Comparison of ENCODE assay signal across 25 cellular contexts in the genomic region with DNA sequence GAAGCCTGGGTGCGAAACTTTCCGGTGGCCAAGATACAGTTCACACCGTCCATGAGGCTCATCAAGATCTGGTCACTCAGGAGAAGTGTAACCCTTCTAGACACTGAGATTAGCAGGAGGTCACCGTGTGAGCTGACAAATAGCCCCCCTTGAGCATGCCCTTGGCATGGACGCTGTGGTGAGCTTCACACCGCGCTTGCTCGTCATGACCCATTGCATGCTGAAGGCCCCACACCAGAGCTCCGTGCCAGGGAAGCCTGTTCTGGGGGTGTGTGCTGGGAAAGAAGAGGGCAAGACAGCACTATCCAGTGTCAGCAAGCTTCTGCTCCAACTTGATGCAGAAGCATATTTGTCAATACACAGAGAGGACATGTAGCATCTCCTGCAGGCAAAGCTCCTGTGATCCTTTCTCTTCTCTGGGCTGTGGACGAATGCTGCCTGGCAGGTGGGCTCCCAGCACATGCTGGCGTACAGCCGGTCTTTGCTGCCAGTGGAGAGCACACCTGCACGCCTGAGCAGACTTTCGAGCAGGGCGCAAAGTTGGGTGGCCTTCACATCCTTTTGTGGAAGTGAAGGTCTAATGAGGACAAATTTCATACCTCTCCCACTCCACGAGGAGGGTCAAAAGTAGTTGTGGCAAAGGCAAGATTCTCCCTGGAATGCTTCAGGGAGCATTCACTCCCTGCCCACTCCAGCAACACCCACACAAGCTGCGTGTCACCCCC.
DNase-seq lines count a peak whose midpoint lies in the region; ATAC-seq and TF ChIP-seq lines count a peak whose summit lies in the region.
"Had no signal": no experiment of that assay in that cellular context is flagged by ENCODE, and none has a peak within 500 bp of the region (broad histone marks: within the 10 kb centered on the region; RNA-seq: fewer than 3 reads in every experiment).

No MANE protein-coding gene starts in this region.

- no peak overlapping the region for H3K27ac Mint-ChIP-seq in activated CD4-positive, alpha-beta memory T cell treated with anti-CD3 and anti-CD28 coated beads, Interleukin-2, amount 10 ng/mL, durations not matched to agents 7 days and 5 days
- H3K27ac Mint-ChIP-seq in activated CD4-positive, alpha-beta memory T cell treated with anti-CD3 and anti-CD28 coated beads for 36 hours = no peak overlapping the region
- H3K27ac Mint-ChIP-seq in osteocyte (ENCODE audit: unreplicated experiment) (no peak overlapping the region), MCF 10A (ENCODE audit: low read depth, unreplicated experiment) (no peak overlapping the region)
- H3K27ac Mint-ChIP-seq: CD14-positive monocyte had no signal

- BruUV-seq in MCF 10A (replicated peaks; lab: Mats Ljungman, UMichigan) = no TSS peak

- no peak for TF ChIP-seq CTCF in osteocyte (IDR thresholded peaks at IDR 0.05)
- TF ChIP-seq CTCF in MCF 10A (IDR thresholded peaks at IDR 0.05; ENCODE audit: unreplicated experiment) = no peak

- no peaks in the 10 kb centered on the region for H3K27me3 ChIP-seq in aorta (ENCODE audit: control insufficient read depth in 1 of 2, insufficient read depth in 2 of 2, low read length in 1 of 2)

- no peaks in the 10 kb centered on the region for H3K9me3 Mint-ChIP-seq in activated CD4-positive, alpha-beta memory T cell treated with anti-CD3 and anti-CD28 coated beads, Interleukin-2, amount 10 ng/mL, durations not matched to agents 7 days and 5 days
- H3K9me3 Mint-ChIP-seq in activated CD4-positive, alpha-beta memory T cell treated with anti-CD3 and anti-CD28 coated beads for 36 hours = no peaks in the 10 kb centered on the region
- H3K9me3 Mint-ChIP-seq in osteocyte (ENCODE audit: unreplicated experiment) = no peaks in the 10 kb centered on the region
- H3K9me3 Mint-ChIP-seq in MCF 10A (ENCODE audit: unreplicated experiment) = no peaks in the 10 kb centered on the region
- H3K9me3 Mint-ChIP-seq: CD14-positive monocyte; CD8-positive, alpha-beta memory T cell had no signal

- peaks cover 2 to 15% of the 10 kb centered on the region in 2 donors for H3K36me3 ChIP-seq in aorta (ENCODE audit: control insufficient read depth in 1 of 2, insufficient read depth in 2 of 2, low read length in 1 of 2)
- H3K36me3 ChIP-seq: BE2C had no signal

- intact Hi-C loops in activated CD4-positive, alpha-beta memory T cell treated with anti-CD3 and anti-CD28 coated beads for 36 hours (cut with micrococcal nuclease) = no loop called here
- intact Hi-C loops in aorta (cut with DNase I) = no loop called here
- intact Hi-C loops in MCF 10A (cut with micrococcal nuclease) = no loop called here

- no peaks in the 10 kb centered on the region for H3K4me1 ChIP-seq in aorta (ENCODE audit: control insufficient read depth in 1 of 2, insufficient read depth in 2 of 2, low read length in 2 of 2)
- H3K4me1 ChIP-seq: BE2C had no signal

- no peaks in the 10 kb centered on the region for H3K36me3 Mint-ChIP-seq in activated CD4-positive, alpha-beta memory T cell treated with anti-CD3 and anti-CD28 coated beads, Interleukin-2, amount 10 ng/mL, durations not matched to agents 7 days and 5 days (ENCODE audit: low read depth)
- H3K36me3 Mint-ChIP-seq in activated CD4-positive, alpha-beta memory T cell treated with anti-CD3 and anti-CD28 coated beads for 36 hours = no peaks in the 10 kb centered on the region
- peaks cover 70% of the 10 kb centered on the region for H3K36me3 Mint-ChIP-seq in osteocyte (ENCODE audit: unreplicated experiment)
- no peaks in the 10 kb centered on the region for H3K36me3 Mint-ChIP-seq in MCF 10A (ENCODE audit: insufficient read depth, unreplicated experiment)
- H3K36me3 Mint-ChIP-seq: CD14-positive monocyte had no signal

- CTCF ChIA-PET in activated CD4-positive, alpha-beta memory T cell treated with anti-CD3 and anti-CD28 coated beads, Interleukin-2, amount 10 ng/mL, durations not matched to agents 7 days and 5 days (lab: Charles Lee) = no interaction called here
- CTCF ChIA-PET in activated CD4-positive, alpha-beta memory T cell treated with anti-CD3 and anti-CD28 coated beads for 36 hours (lab: Charles Lee) = no interaction called here
- CTCF ChIA-PET in MCF 10A (lab: Yijun Ruan, JAX) = no interaction called here

- ATAC-seq in aorta (ENCODE audit: low FRiP score) (no peak), GM21528 (IDR thresholded peaks at IDR 0.05; ENCODE audit: low FRiP score, unreplicated experiment) (no peak)
- ATAC-seq: GM12878, HepG2 had no signal

- no peak overlapping the region for H3K4me3 ChIP-seq in aorta (ENCODE audit: low read length in 2 of 2)
- H3K4me3 ChIP-seq: GM12878 had no signal

- no peak overlapping the region for H3K4me3 Mint-ChIP-seq in activated CD4-positive, alpha-beta memory T cell treated with anti-CD3 and anti-CD28 coated beads, Interleukin-2, amount 10 ng/mL, durations not matched to agents 7 days and 5 days
- no peak overlapping the region for H3K4me3 Mint-ChIP-seq in activated CD4-positive, alpha-beta memory T cell treated with anti-CD3 and anti-CD28 coated beads for 36 hours
- H3K4me3 Mint-ChIP-seq in osteocyte (ENCODE audit: unreplicated experiment) = no peak overlapping the region
- H3K4me3 Mint-ChIP-seq in MCF 10A (ENCODE audit: unreplicated experiment) = no peak overlapping the region
- H3K4me3 Mint-ChIP-seq: CD14-positive monocyte; CD8-positive, alpha-beta memory T cell had no signal

- H3K4me1 Mint-ChIP-seq in activated CD4-positive, alpha-beta memory T cell treated with anti-CD3 and anti-CD28 coated beads, Interleukin-2, amount 10 ng/mL, durations not matched to agents 7 days and 5 days = no peaks in the 10 kb centered on the region
- no peaks in the 10 kb centered on the region for H3K4me1 Mint-ChIP-seq in activated CD4-positive, alpha-beta memory T cell treated with anti-CD3 and anti-CD28 coated beads for 36 hours (ENCODE audit: low read depth)
- H3K4me1 Mint-ChIP-seq in osteocyte (ENCODE audit: unreplicated experiment) (no peaks in the 10 kb centered on the region), MCF 10A (ENCODE audit: insufficient read depth, unreplicated experiment) (no peaks in the 10 kb centered on the region)
- H3K4me1 Mint-ChIP-seq: CD14-positive monocyte; CD8-positive, alpha-beta memory T cell had no signal

- H3K9me3 ChIP-seq in aorta (ENCODE audit: control insufficient read depth, low read length) = no peaks in the 10 kb centered on the region
- H3K9me3 ChIP-seq: BE2C had no signal

- no peaks in the 10 kb centered on the region for H3K27me3 Mint-ChIP-seq in activated CD4-positive, alpha-beta memory T cell treated with anti-CD3 and anti-CD28 coated beads, Interleukin-2, amount 10 ng/mL, durations not matched to agents 7 days and 5 days
- no peaks in the 10 kb centered on the region for H3K27me3 Mint-ChIP-seq in activated CD4-positive, alpha-beta memory T cell treated with anti-CD3 and anti-CD28 coated beads for 36 hours
- H3K27me3 Mint-ChIP-seq in osteocyte (ENCODE audit: unreplicated experiment) (no peaks in the 10 kb centered on the region), MCF 10A (ENCODE audit: insufficient read depth, unreplicated experiment) (peaks cover 72% of the 10 kb centered on the region)
- H3K27me3 Mint-ChIP-seq: CD8-positive, alpha-beta memory T cell had no signal

- 85 to 86% methylated on average over 17 of the region's 17 CpGs for WGBS in aorta, 2 donors

- DNase-seq in activated CD4-positive, alpha-beta memory T cell treated with anti-CD3 and anti-CD28 coated beads, Interleukin-2, amount 10 ng/mL, durations not matched to agents 7 days and 5 days = peak; percentile 7
- DNase-seq in activated CD4-positive, alpha-beta memory T cell treated with anti-CD3 and anti-CD28 coated beads for 36 hours = no peak
- peak; percentile 46 for DNase-seq in islet precursor cell
- DNase-seq in osteocyte (ENCODE audit: extremely low spot score, unreplicated experiment) = peak; percentile 68
- peak; percentile 36 to 54 for DNase-seq in aorta
- no peak for DNase-seq in MCF 10A (ENCODE audit: unreplicated experiment)
- DNase-seq in hepatic stellate cell (ENCODE audit: low spot score) = no peak
- DNase-seq: BE2C; CD8-positive, alpha-beta memory T cell; DMS 273 treated with DMSO at 0.1 percent for 48 hours; DMS79; EL; GDM1; Kasumi-1; NCI-H1105 treated with DMSO at 0.1 percent for 48 hours; NCI-H146; NCI-H2029; NCI-H526 treated with DMSO at 0.1 percent for 48 hours; Right ventricle myocardium superior; RPMI8226 had no signal

- POLR2A ChIA-PET in activated CD4-positive, alpha-beta memory T cell treated with anti-CD3 and anti-CD28 coated beads, Interleukin-2, amount 10 ng/mL, durations not matched to agents 7 days and 5 days (lab: Charles Lee) = no interaction called here
- POLR2A ChIA-PET in activated CD4-positive, alpha-beta memory T cell treated with anti-CD3 and anti-CD28 coated beads for 36 hours (lab: Charles Lee) = no interaction called here
- POLR2A ChIA-PET in MCF 10A (lab: Yijun Ruan, JAX) = no interaction called here

- no peak overlapping the region for H3K27ac ChIP-seq in aorta (ENCODE audit: low read depth in 1 of 2, low read length in 2 of 2)
- H3K27ac ChIP-seq: 22Rv1 had no signal

Comparison
In these comparisons a context has a peak if more than half of its experiments do, and no peak if none do; other contexts are left out.
1. DNase-seq: peak in activated CD4-positive, alpha-beta memory T cell treated with anti-CD3 and anti-CD28 coated beads, Interleukin-2, amount 10 ng/mL, durations not matched to agents 7 days and 5 days (single experiment), islet precursor cell (single experiment), osteocyte (single experiment) and aorta (2 of 2); none in activated CD4-positive, alpha-beta memory T cell treated with anti-CD3 and anti-CD28 coated beads for 36 hours (single experiment), MCF 10A (single experiment) and hepatic stellate cell (single experiment).